Comparison of ENCODE assay signal across 2 cellular contexts in genomic region chr16:422179-422578, GRCh38.
TF ChIP-seq lines count a peak whose summit lies in the region.

No MANE protein-coding gene starts in this region.

TF ChIP-seq in HEK293, 187 proteins besides CTCF, POLR2A, EP300 and RAD21:
- TF ChIP-seq OSR2 (tag by site-specific recombination; IDR thresholded peaks at IDR 0.05) = peak; percentile 77
- TF ChIP-seq ZFHX2 (tag by site-specific recombination; conservative IDR thresholded peaks at IDR 0.05) = peak; percentile 45; the same call in 1 of the 2 replicates
- TF ChIP-seq EGR2 (tag by site-specific recombination; IDR thresholded peaks at IDR 0.05; ENCODE audit: low read depth) = peak; percentile 83

TF ChIP-seq in K562, 482 proteins besides CTCF, POLR2A, EP300 and RAD21:
- TF ChIP-seq EGR1 (conservative IDR thresholded peaks at IDR 0.05) = peak; percentile 87
- TF ChIP-seq ZNF384 (IDR thresholded peaks at IDR 0.05; ENCODE audit: low read depth, low read length) = peak; percentile 37; the same call in 1 of the 2 replicates
- peak; percentile 33; the same call in 1 of the 2 replicates for TF ChIP-seq ZBTB33 (CRISPR knock-in tag; IDR thresholded peaks at IDR 0.05)
